In genomic region chr6:157670466-157671186, GRCh38 we compare ENCODE assay signal across 14 cellular contexts.
DNase-seq lines count a peak whose midpoint lies in the region; ATAC-seq, FAIRE-seq and TF ChIP-seq lines count a peak whose summit lies in the region.
"Had no signal": no experiment of that assay in that cellular context is flagged by ENCODE, and none has a peak within 500 bp of the region (broad histone marks: within the 10 kb centered on the region; RNA-seq: fewer than 3 reads in every experiment).

No MANE protein-coding gene starts in this region.

- H3K4me3 ChIP-seq in H1 (ENCODE audit: extremely low read depth in 1 of 4, insufficient read depth in 2 of 4, low read depth in 3 of 4, low read length in 4 of 4), result no peak overlapping the region
- H3K4me3 ChIP-seq in mesenchymal stem cell (ENCODE audit: insufficient read depth in 1 of 2, low read depth in 1 of 2, low read length in 2 of 2), result peak overlapping the region in 1 of 2 experiments; percentile 13
- H3K4me3 ChIP-seq in upper lobe of right lung, result no peak overlapping the region
- no peak overlapping the region for H3K4me3 ChIP-seq in hepatocyte
- H3K4me3 ChIP-seq: A549, SJSA1, testis had no signal

- H4K5ac ChIP-seq in H1 (ENCODE audit: insufficient read length, low read depth, low read length), result no peak overlapping the region

- no peak overlapping the region for H3K18ac ChIP-seq in H1 (ENCODE audit: extremely low read depth, low read length)
- no peak overlapping the region for H3K18ac ChIP-seq in mesenchymal stem cell (ENCODE audit: low read depth in 1 of 2, low read length in 2 of 2)

- no peak for TF ChIP-seq CTCF in H1 (IDR thresholded peaks at IDR 0.05; ENCODE audit: control extremely low read depth in 1 of 3, insufficient read depth in 1 of 3, low read depth in 1 of 3, low read length in 3 of 3)
- TF ChIP-seq CTCF in upper lobe of right lung (IDR thresholded peaks at IDR 0.05), result no peak
- no peak for TF ChIP-seq CTCF in hepatocyte (IDR thresholded peaks at IDR 0.05; ENCODE audit: poor library complexity)

- H3K27me3 ChIP-seq in H1 (replicated peaks in 1 of 4; ENCODE audit: control insufficient read depth in 3 of 4, extremely low read depth in 1 of 4, insufficient read depth in 3 of 4, low read length in 3 of 4) (no peaks in the 10 kb centered on the region; a peak in 1 of 7 replicates), mesenchymal stem cell (ENCODE audit: control insufficient read depth in 1 of 2, insufficient read depth in 1 of 2, low read length in 2 of 2) (no peaks in the 10 kb centered on the region), upper lobe of right lung (no peaks in the 10 kb centered on the region), hepatocyte (no peaks in the 10 kb centered on the region)
- H3K27me3 ChIP-seq: SJSA1, testis had no signal

- CTCF ChIA-PET in H1 (lab: Charles Lee; ENCODE audit: partially characterized antibody), result interaction anchor here (0.7 to 4.2 kb wide), 33 partner anchors 9 to 402 kb away, joined by 3 to 32 read pairs (median 3); no protein-coding TSS in a partner anchor

- no peaks in the 10 kb centered on the region for H4K20me1 ChIP-seq in H1 (replicated peaks in 1 of 2; ENCODE audit: control insufficient read depth in 1 of 2, insufficient read depth in 2 of 2, low read length in 2 of 2)
- no peaks in the 10 kb centered on the region for H4K20me1 ChIP-seq in hepatocyte (ENCODE audit: insufficient read depth, poor library complexity, severe bottlenecking)

- H2BK5ac ChIP-seq in H1 (ENCODE audit: low read depth, low read length), result no peak overlapping the region
- no peak overlapping the region for H2BK5ac ChIP-seq in mesenchymal stem cell (ENCODE audit: low read depth, low read length, poor library complexity, severe bottlenecking)

- ATAC-seq in upper lobe of right lung, result peak; percentile 6

- no peak for TF ChIP-seq POLR2A in H1 (IDR thresholded peaks at IDR 0.05; ENCODE audit: control extremely low read depth in 1 of 2, low read depth in 2 of 2, low read length in 2 of 2)

- no peak overlapping the region for H2AFZ ChIP-seq in H1 (ENCODE audit: low read length)
- no peak overlapping the region for H2AFZ ChIP-seq in mesenchymal stem cell (ENCODE audit: low read depth, low read length)
- H2AFZ ChIP-seq in hepatocyte, result no peak overlapping the region

- intact Hi-C loops in upper lobe of right lung (cut with DNase I), result no loop called here

- H4K8ac ChIP-seq in H1 (ENCODE audit: extremely low read depth, insufficient read depth, low read length) (no peak overlapping the region), mesenchymal stem cell (ENCODE audit: low read length) (no peak overlapping the region)

- H2AK5ac ChIP-seq in H1 (ENCODE audit: low read depth, low read length) (no peak overlapping the region), mesenchymal stem cell (ENCODE audit: low read length, severe bottlenecking) (no peak overlapping the region)

- peak; percentile 3 for DNase-seq in SKM-1 treated with dmso at 0.1 percent for 144 hours (lab: John Stamatoyannopoulos, UW; ENCODE audit: unreplicated experiment)
- DNase-seq in SKM-1 (lab: John Stamatoyannopoulos, UW; ENCODE audit: unreplicated experiment), result no peak
- no peak for DNase-seq in H1 (ENCODE audit: low read depth in 1 of 2, low spot score in 2 of 2)
- no peak for DNase-seq in mesenchymal stem cell
- peak; percentile 39 for DNase-seq in upper lobe of right lung
- no peak for DNase-seq in NCI-H1048 (lab: John Stamatoyannopoulos, UW)
- no peak for DNase-seq in NCI-H446 treated with DMSO at 0.1 percent for 48 hours (lab: John Stamatoyannopoulos, UW)
- DNase-seq in hepatocyte (ENCODE audit: low spot score), result no peak
- DNase-seq: cortex of kidney, NCI-H187, testis, WERI-Rb-1 had no signal

- H3K79me1 ChIP-seq in H1 (ENCODE audit: low read depth, low read length) (no peaks in the 10 kb centered on the region), mesenchymal stem cell (replicated peaks; ENCODE audit: low read length, poor library complexity, severe bottlenecking) (no peaks in the 10 kb centered on the region)

- H3K79me2 ChIP-seq in H1 (ENCODE audit: control insufficient read depth in 1 of 2, insufficient read depth in 2 of 2, low read length in 2 of 2) (no peaks in the 10 kb centered on the region), hepatocyte (no peaks in the 10 kb centered on the region)

- H4K91ac ChIP-seq in H1 (replicated peaks; ENCODE audit: insufficient read length, low read length), result no peak overlapping the region
- H4K91ac ChIP-seq in mesenchymal stem cell (ENCODE audit: low read length), result no peak overlapping the region

- no peaks in the 10 kb centered on the region for H3K9me3 ChIP-seq in H1 (ENCODE audit: insufficient read depth in 2 of 2, low read depth in 1 of 2, low read length in 1 of 2)
- H3K9me3 ChIP-seq in mesenchymal stem cell (ENCODE audit: control insufficient read depth, low read length), result no peaks in the 10 kb centered on the region
- H3K9me3 ChIP-seq in upper lobe of right lung, result no peaks in the 10 kb centered on the region
- no peaks in the 10 kb centered on the region for H3K9me3 ChIP-seq in hepatocyte (ENCODE audit: low read depth)
- H3K9me3 ChIP-seq: A549, SJSA1, testis had no signal

- no peak for FAIRE-seq in H1 (lab: Jason Lieb, UNC)
- FAIRE-seq: A549 had no signal

- H3K4me2 ChIP-seq in H1 (ENCODE audit: insufficient read depth in 1 of 2, low read depth in 2 of 2, low read length in 2 of 2) (no peak overlapping the region), mesenchymal stem cell (ENCODE audit: low read length, poor library complexity, severe bottlenecking) (no peak overlapping the region), hepatocyte (no peak overlapping the region)

- no peaks in the 10 kb centered on the region for H3K9me2 ChIP-seq in hepatocyte (replicated peaks; ENCODE audit: insufficient read depth)

- H2BK20ac ChIP-seq in H1 (ENCODE audit: low read length), result peak overlapping the region; percentile 55; the same call in 1 of the 2 replicates

- WGBS in H1 (ENCODE audit: extremely low coverage in 1 of 2, insufficient coverage in 1 of 2, insufficient read length in 1 of 2, insufficient replicate concordance in 2 of 2, low coverage in 1 of 2, low lambda C conversion rate in 2 of 2, missing lambda C conversion rate in 1 of 2), 2 experiments, result 92 to 100% methylated on average over 1 to 9 of the region's 9 CpGs
- 91% methylated on average over 7 of the region's 9 CpGs for whole genome bisulfite sequencing in mesenchymal stem cell
- 85% methylated on average over 9 of the region's 9 CpGs for WGBS in hepatocyte (ENCODE audit: low lambda C conversion rate, missing lambda C conversion rate)

- H3K4me1 ChIP-seq in H1 (replicated peaks in 1 of 4; ENCODE audit: control insufficient read depth in 3 of 4, insufficient read depth in 4 of 4, low read length in 3 of 4), result peaks cover 3 to 14% (median 6%) of the 10 kb centered on the region in 4 experiments; a peak in 6 of 7 replicates
- H3K4me1 ChIP-seq in mesenchymal stem cell (ENCODE audit: control insufficient read depth, insufficient read depth, low read depth, low read length), result peaks cover 10% of the 10 kb centered on the region
- H3K4me1 ChIP-seq in upper lobe of right lung, result peaks cover 34% of the 10 kb centered on the region
- H3K4me1 ChIP-seq in hepatocyte (ENCODE audit: insufficient read depth), result peaks cover 21% of the 10 kb centered on the region

- H3K23ac ChIP-seq in H1 (ENCODE audit: insufficient read length), result no peak overlapping the region
- no peak overlapping the region for H3K23ac ChIP-seq in mesenchymal stem cell (ENCODE audit: low read length in 2 of 2)

- H3K27ac ChIP-seq in H1 (ENCODE audit: low read depth, low read length) (no peak overlapping the region), mesenchymal stem cell (ENCODE audit: low read length, poor library complexity, severe bottlenecking) (no peak overlapping the region), upper lobe of right lung (peak overlapping the region; percentile 66), hepatocyte (no peak overlapping the region)
- H3K27ac ChIP-seq: SJSA1, WERI-Rb-1 had no signal

- H3K36me3 ChIP-seq in H1 (ENCODE audit: control insufficient read depth in 2 of 4, insufficient read depth in 4 of 4, low read length in 3 of 4), result no peaks in the 10 kb centered on the region
- peaks cover 0 to 7% of the 10 kb centered on the region in 2 experiments for H3K36me3 ChIP-seq in mesenchymal stem cell (ENCODE audit: control insufficient read depth in 1 of 2, insufficient read depth in 2 of 2, low read depth in 1 of 2, low read length in 2 of 2)
- no peaks in the 10 kb centered on the region for H3K36me3 ChIP-seq in upper lobe of right lung
- no peaks in the 10 kb centered on the region for H3K36me3 ChIP-seq in hepatocyte (replicated peaks; ENCODE audit: insufficient read depth, low read depth)
- H3K36me3 ChIP-seq: SJSA1, WERI-Rb-1 had no signal

- H3K56ac ChIP-seq in H1 (replicated peaks; ENCODE audit: insufficient read length, low read depth, low read length), result no peak overlapping the region

- H2BK120ac ChIP-seq in H1 (replicated peaks; ENCODE audit: low read depth, low read length) (no peak overlapping the region), mesenchymal stem cell (ENCODE audit: low read depth, low read length) (no peak overlapping the region)

- TF ChIP-seq RAD21 in H1 (IDR thresholded peaks at IDR 0.05 in 1 of 2, conservative IDR thresholded peaks at IDR 0.05 in 1 of 2; ENCODE audit: low read depth in 2 of 2, low read length in 2 of 2), result no peak

- no peak for TF ChIP-seq EP300 in H1 (IDR thresholded peaks at IDR 0.05; ENCODE audit: borderline replicate concordance in 1 of 2, low read depth in 2 of 2, low read length in 2 of 2)

- H3K4ac ChIP-seq in H1 (replicated peaks; ENCODE audit: insufficient read length, low read depth, low read length) (no peak overlapping the region), mesenchymal stem cell (ENCODE audit: low read depth in 1 of 2, low read length in 2 of 2) (no peak overlapping the region)

- POLR2A ChIA-PET in H1 (lab: Charles Lee; ENCODE audit: partially characterized antibody), result interaction anchor here (0.6 to 3.4 kb wide), 3 partner anchors 14 to 347 kb away, joined by 3 to 10 read pairs (median 3); partner anchors contain the start of gene TMEM242

- H2BK15ac ChIP-seq in H1 (ENCODE audit: low read length), result no peak overlapping the region
- no peak overlapping the region for H2BK15ac ChIP-seq in mesenchymal stem cell (ENCODE audit: low read depth, poor library complexity, severe bottlenecking)

- H2BK12ac ChIP-seq in H1 (ENCODE audit: low read depth, low read length) (no peak overlapping the region; the same call in 1 of the 2 replicates), mesenchymal stem cell (ENCODE audit: low read length in 2 of 2) (no peak overlapping the region)

- H3K9ac ChIP-seq in H1 (replicated peaks in 1 of 4; ENCODE audit: extremely low read depth in 1 of 4, low read depth in 3 of 4, low read length in 3 of 4) (no peak overlapping the region), mesenchymal stem cell (ENCODE audit: low read length) (peak overlapping the region; percentile 82)

- H3K14ac ChIP-seq in H1 (ENCODE audit: insufficient read length) (no peak overlapping the region), mesenchymal stem cell (ENCODE audit: low read length in 2 of 2) (no peak overlapping the region)

- H3K23me2 ChIP-seq in H1 (ENCODE audit: low read depth, low read length), result no peaks in the 10 kb centered on the region

TF ChIP-seq in H1, 55 proteins besides CTCF, POLR2A, EP300 and RAD21 (continues in another document):
- TF ChIP-seq BCL11A (IDR thresholded peaks at IDR 0.05; ENCODE audit: low read depth in 2 of 2, low read length in 2 of 2), result no peak

Comparison
In these comparisons a context has a peak if more than half of its experiments do, and no peak if none do; other contexts are left out.
1. DNase-seq: peak in SKM-1 treated with dmso at 0.1 percent for 144 hours (single experiment) and upper lobe of right lung (single experiment); none in SKM-1 (single experiment), H1 (0 of 2), mesenchymal stem cell (single experiment), NCI-H1048 (single experiment), NCI-H446 treated with DMSO at 0.1 percent for 48 hours (single experiment) and hepatocyte (single experiment).